In genomic region chr11:118928108-118928869, GRCh38 we compare ENCODE assay signal across 9 cellular contexts. TPM values are rescaled to one million over a fixed set of nuclear protein-coding genes. Genes with fewer than 3 reads are reported as not detected.
DNase-seq lines count a peak whose midpoint lies in the region; ATAC-seq and TF ChIP-seq lines count a peak whose summit lies in the region.
"Had no signal": no experiment of that assay in that cellular context is flagged by ENCODE, and none has a peak within 500 bp of the region (broad histone marks: within the 10 kb centered on the region; RNA-seq: fewer than 3 reads in every experiment).

No MANE protein-coding gene starts in this region.

- TF ChIP-seq CTCF in right lobe of liver (IDR thresholded peaks at IDR 0.05), result peak; percentile 94 to 97 (median 95)

- H3K9me3 ChIP-seq in BLaER1 treated with 17β-estradiol and CSF1 and Interleukin-3, amounts not matched to agents 10 nM and 100 nM (replicated peaks in 1 of 11), result no peaks in the 10 kb centered on the region
- no peaks in the 10 kb centered on the region for H3K9me3 ChIP-seq in right lobe of liver

- H3K4me1 ChIP-seq in BLaER1 treated with 17β-estradiol and CSF1 and Interleukin-3, amounts not matched to agents 10 nM and 100 nM, result peaks cover 43 to 65% (median 59%) of the 10 kb centered on the region in 10 experiments
- H3K4me1 ChIP-seq in right lobe of liver, result peaks cover 0 to 30% (median 4%) of the 10 kb centered on the region in 4 donors

- peak overlapping the region; percentile 95 to 100 (median 99) for H3K4me2 ChIP-seq in BLaER1 treated with 17β-estradiol and CSF1 and Interleukin-3, amounts not matched to agents 10 nM and 100 nM

- TF ChIP-seq POLR2A in right lobe of liver (IDR thresholded peaks at IDR 0.05), result no peak

- peaks cover 3 to 20% (median 13%) of the 10 kb centered on the region in 11 experiments; a peak in 18 of 22 replicates for H4K20me1 ChIP-seq in BLaER1 treated with 17β-estradiol and CSF1 and Interleukin-3, amounts not matched to agents 10 nM and 100 nM

- peak; percentile 30 for ATAC-seq in GM19452 (IDR thresholded peaks at IDR 0.05; ENCODE audit: unreplicated experiment)
- peak; percentile 74 to 85 (median 75) for ATAC-seq in right lobe of liver

- 0% methylated on average over 17 of the region's 32 CpGs for WGBS in right lobe of liver (ENCODE audit: insufficient coverage, low coverage, low lambda C conversion rate, missing lambda C conversion rate)

- peak overlapping the region; percentile 74 to 95 (median 81) for H3K9ac ChIP-seq in BLaER1 treated with 17β-estradiol and CSF1 and Interleukin-3, amounts not matched to agents 10 nM and 100 nM

- H3K4me3 ChIP-seq in BLaER1 treated with 17β-estradiol and CSF1 and Interleukin-3, amounts not matched to agents 10 nM and 100 nM, result peak overlapping the region; percentile 66 to 81 (median 77)
- peak overlapping the region; percentile 74 to 85 (median 77) for H3K4me3 ChIP-seq in right lobe of liver

- H3K27me3 ChIP-seq in BLaER1 treated with 17β-estradiol and CSF1 and Interleukin-3, amounts not matched to agents 10 nM and 100 nM, result no peaks in the 10 kb centered on the region
- H3K27me3 ChIP-seq in right lobe of liver, result no peaks in the 10 kb centered on the region

- intact Hi-C loops in right lobe of liver (cut with DNase I), result no loop called here

- peak; percentile 85 for DNase-seq in HK-2 (ENCODE audit: unreplicated experiment)
- DNase-seq in NCI-H774 (lab: John Stamatoyannopoulos, UW), result peak; percentile 93
- peak; percentile 92 to 94 for DNase-seq in activated CD4-positive, alpha-beta T cell treated with anti-CD3 and anti-CD28 coated beads, Interleukin-2, amount 50 U/mL, for 4 hours
- DNase-seq in dermis microvascular lymphatic vessel endothelial cell (ENCODE audit: low read depth in 2 of 2), result peak; percentile 83 to 92
- DNase-seq in right lobe of liver, result peak; percentile 90 to 94 (median 92)
- DNase-seq in stimulated activated CD4-positive, alpha-beta T cell treated with anti-CD3 and anti-CD28 coated beads, Interleukin-4, amount 100 ng/mL, for 48 hours (ENCODE audit: low read depth in 2 of 2), result peak; percentile 85 to 92

- H3K36me3 ChIP-seq in BLaER1 treated with 17β-estradiol and CSF1 and Interleukin-3, amounts not matched to agents 10 nM and 100 nM, result no peaks in the 10 kb centered on the region
- no peaks in the 10 kb centered on the region for H3K36me3 ChIP-seq in right lobe of liver

- H3K27ac ChIP-seq in BLaER1 treated with 17β-estradiol and CSF1 and Interleukin-3, amounts not matched to agents 10 nM and 100 nM, result peak overlapping the region; percentile 62 to 92 (median 85)
- peak overlapping the region; percentile 89 to 94 (median 91) for H3K27ac ChIP-seq in right lobe of liver

RNA-seq across cellular contexts. Expression of gene BCL9L, which starts 2.6 kb away (rescaled TPM):
- total RNA-seq in dermis microvascular lymphatic vessel endothelial cell, result 4.5 and 8.2 TPM in 2 replicates
- 10 to 100 TPM; 10.2 to 22.5 (median 19.8) TPM for total RNA-seq in right lobe of liver

RNA-seq across cellular contexts. Expression of gene UPK2, which starts 27.8 kb away (rescaled TPM):
- not detected in 2 replicates for total RNA-seq in dermis microvascular lymphatic vessel endothelial cell
- total RNA-seq in right lobe of liver, result not detected
- total RNA-seq: T-helper 2 cell treated with Interferon-gamma antibody and Interleukin-4, amounts not matched to agents 100 ng/mL and 5 ng/mL, for 36 hours had no signal

RNA-seq across cellular contexts. Expression of gene FOXR1, which starts 43.3 kb away (rescaled TPM):
- not detected in 2 replicates for total RNA-seq in dermis microvascular lymphatic vessel endothelial cell
- total RNA-seq in right lobe of liver, result not detected
- total RNA-seq: T-helper 2 cell treated with Interferon-gamma antibody and Interleukin-4, amounts not matched to agents 100 ng/mL and 5 ng/mL, for 36 hours had no signal

RNA-seq across cellular contexts. Expression of gene CXCR5, which starts 44.6 kb away (rescaled TPM):
- total RNA-seq in dermis microvascular lymphatic vessel endothelial cell (not detected in 2 replicates), right lobe of liver (under 1 TPM in 2 of 6 experiments, not detected in 4; 0.07 TPM)

Comparison
In these comparisons a context has a peak if more than half of its experiments do, and no peak if none do; other contexts are left out.
1. Peak in every context shown above with its lines: DNase-seq, ATAC-seq, H3K4me3 ChIP-seq and H3K27ac ChIP-seq.